Comparison of ENCODE assay signal across 21 cellular contexts in the genomic region with DNA sequence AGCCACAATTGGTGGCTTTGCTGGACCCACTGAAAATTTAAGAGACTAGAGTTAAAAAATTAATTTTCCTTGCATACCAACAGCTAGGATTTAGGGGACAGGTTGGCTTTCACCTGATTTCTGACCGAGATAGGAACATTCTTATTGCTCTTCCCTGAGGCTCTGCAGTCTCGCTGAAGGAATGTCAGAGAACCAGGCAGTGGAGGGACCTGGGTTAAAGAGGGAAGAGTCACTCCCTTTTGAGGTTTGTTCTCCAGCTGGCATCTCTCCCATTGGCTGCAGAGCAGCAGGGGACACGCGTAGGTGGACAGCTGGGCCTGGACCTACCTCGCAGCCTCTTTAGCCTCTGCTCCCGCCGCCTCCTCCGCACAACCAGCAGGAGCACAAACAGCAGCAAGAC.
"Had no signal": no experiment of that assay in that cellular context is flagged by ENCODE, and none has a peak within 500 bp of the region (broad histone marks: within the 10 kb centered on the region; RNA-seq: fewer than 3 reads in every experiment).

No MANE protein-coding gene starts in this region.

- H3K4me1 ChIP-seq: esophagus squamous epithelium, lower lobe of right lung, neural progenitor cell, parathyroid adenoma, prostate gland, suprapubic skin, thyroid gland had no signal

- H3K9me3 ChIP-seq: esophagus squamous epithelium, lower lobe of right lung, prostate gland, suprapubic skin, thyroid gland had no signal

- H3K79me2 ChIP-seq: parathyroid adenoma had no signal

- H3K27ac ChIP-seq: epithelial cell of prostate, esophagus squamous epithelium, lower lobe of right lung, neural progenitor cell, parathyroid adenoma, suprapubic skin, thyroid gland had no signal

- H3K4me3 ChIP-seq: esophagus squamous epithelium, lower lobe of right lung, neural progenitor cell, prostate gland, suprapubic skin, thyroid gland had no signal

- H3K27me3 ChIP-seq: esophagus squamous epithelium, neural progenitor cell, suprapubic skin, thyroid gland had no signal

- H3K9ac ChIP-seq: neural progenitor cell, parathyroid adenoma had no signal

- DNase-seq: cerebellar nuclear complex; effector memory CD8-positive, alpha-beta T cell; esophagus squamous epithelium; foreskin fibroblast; hippocampal formation; kidney glomerular epithelial cell; lower lobe of right lung; midbrain; occipital lobe; retina; small intestine; stimulated activated CD4-positive, alpha-beta T cell treated with anti-CD3 and anti-CD28 coated beads, Interleukin-2, amount 100 ng/mL, for 48 hours; stimulated activated naive CD4-positive, alpha-beta T cell treated with Interleukin-2 at 50 U/mL for 16 hours; thyroid gland had no signal

- ATAC-seq: effector memory CD8-positive, alpha-beta T cell; left lobe of liver; lower lobe of right lung; natural killer cell treated with Interleukin-12 subunit alpha and Interleukin-12 subunit beta and Interleukin-15 and Interleukin-18, amount 100 ng/mL, for 72 hours had no signal

- H3K36me3 ChIP-seq: esophagus squamous epithelium, lower lobe of right lung, neural progenitor cell, prostate gland, suprapubic skin, thyroid gland had no signal

- H2AFZ ChIP-seq: neural progenitor cell, parathyroid adenoma had no signal

- H3K4me2 ChIP-seq: neural progenitor cell had no signal
